9 cellular contexts compared by ENCODE assay signal in genomic region chr2:96549967-96550786, GRCh38. TPM values are rescaled to one million over a fixed set of nuclear protein-coding genes. Genes with fewer than 3 reads are reported as not detected.
DNase-seq lines count a peak whose midpoint lies in the region; ATAC-seq and TF ChIP-seq lines count a peak whose summit lies in the region.
"Had no signal": no experiment of that assay in that cellular context is flagged by ENCODE, and none has a peak within 500 bp of the region (broad histone marks: within the 10 kb centered on the region; RNA-seq: fewer than 3 reads in every experiment).

No MANE protein-coding gene starts in this region.

- no peak overlapping the region for H2AK5ac ChIP-seq in H9 (ENCODE audit: insufficient read length, low read length)

- H4K5ac ChIP-seq in H9 (ENCODE audit: insufficient read length, low read depth, low read length) = no peak overlapping the region

- H3K36me3 Mint-ChIP-seq in H9 (ENCODE audit: insufficient read depth in 1 of 3, low read depth in 3 of 3) = peaks cover 4 to 6% (median 5%) of the 10 kb centered on the region in 3 experiments; a peak in 6 of 7 replicates
- H3K36me3 Mint-ChIP-seq in stimulated activated effector memory CD8-positive, alpha-beta T cell treated with anti-CD3 and anti-CD28 coated beads, Interleukin-12 subunit alpha, Interleukin-12 subunit beta, amount 100 ng/mL, for 72 hours = peaks cover 100% of the 10 kb centered on the region
- peaks cover 0 to 66% (median 7%) of the 10 kb centered on the region in 3 donors for H3K36me3 Mint-ChIP-seq in CD8-positive, alpha-beta memory T cell

- H3K56ac ChIP-seq in H9 (ENCODE audit: insufficient read length, low read depth, low read length) = no peak overlapping the region

- H3K23me2 ChIP-seq in H9 (ENCODE audit: insufficient read length, low read depth, low read length, poor library complexity, severe bottlenecking) = no peaks in the 10 kb centered on the region

- H3K4ac ChIP-seq in H9 (ENCODE audit: low read depth, low read length) = no peak overlapping the region

- WGBS in H9 (ENCODE audit: extremely low coverage, insufficient read length, low lambda C conversion rate) = no CpG with 5 or more reads among the region's 61 CpGs

- H2BK15ac ChIP-seq in H9 (ENCODE audit: low read depth, low read length) = no peak overlapping the region

- no peaks in the 10 kb centered on the region for H4K20me1 ChIP-seq in H9 (ENCODE audit: control insufficient read depth, insufficient read depth, insufficient read length)

- H2BK20ac ChIP-seq in H9 (ENCODE audit: low read depth, low read length, poor library complexity, severe bottlenecking) = no peak overlapping the region

- H3K9me3 ChIP-seq in H9 (ENCODE audit: control insufficient read depth, low read depth, low read length) (no peaks in the 10 kb centered on the region), RWPE2 (ENCODE audit: severe bottlenecking) (no peaks in the 10 kb centered on the region), cardiac muscle cell (ENCODE audit: low read depth) (no peaks in the 10 kb centered on the region)
- H3K9me3 ChIP-seq in CD8-positive, alpha-beta memory T cell (ENCODE audit: low read length) = no peaks in the 10 kb centered on the region

- H2BK12ac ChIP-seq in H9 (ENCODE audit: insufficient read length, low read depth, low read length) = no peak overlapping the region

- H4K91ac ChIP-seq in H9 (ENCODE audit: insufficient read length, low read depth, low read length) = no peak overlapping the region

- POLR2A ChIA-PET in CD8-positive, alpha-beta memory T cell (lab: Charles Lee) = interaction anchor here (1.2 to 1.3 kb wide), 2 partner anchors 11 to 13 kb away, joined by 3 read pairs; partner anchors contain the start of gene ARID5A

- H3K79me1 ChIP-seq in H9 (ENCODE audit: insufficient read depth, low read depth, low read length, poor library complexity, severe bottlenecking) = no peaks in the 10 kb centered on the region

- DNase-seq in H9 (peak; percentile 90), RWPE2 (ENCODE audit: low spot score) (no peak), cardiac muscle cell (ENCODE audit: low read depth in 1 of 2, low spot score in 1 of 2) (peak in 1 of 2 donors; percentile 32), Kasumi-1 (lab: John Stamatoyannopoulos, UW) (no peak)
- no peak for DNase-seq in stimulated activated effector memory CD8-positive, alpha-beta T cell treated with anti-CD3 and anti-CD28 coated beads, Interleukin-12 subunit alpha, Interleukin-12 subunit beta, amount 100 ng/mL, for 72 hours (ENCODE audit: low spot score in 2 of 2)
- no peak for DNase-seq in CD8-positive, alpha-beta memory T cell
- DNase-seq: activated CD8-positive, alpha-beta memory T cell treated with anti-CD3 and anti-CD28 coated beads for 24 hours; NCI-H526 treated with DMSO at 0.1 percent for 48 hours had no signal

- no peak overlapping the region for H4K8ac ChIP-seq in H9 (replicated peaks; ENCODE audit: insufficient read length, low read depth, low read length)

- H3K4me1 ChIP-seq in H9 (ENCODE audit: insufficient read depth, low read length) (no peaks in the 10 kb centered on the region), RWPE2 (ENCODE audit: insufficient read depth, poor library complexity, severe bottlenecking) (no peaks in the 10 kb centered on the region), cardiac muscle cell (ENCODE audit: low read depth) (no peaks in the 10 kb centered on the region)
- peaks cover 35% of the 10 kb centered on the region for H3K4me1 ChIP-seq in CD8-positive, alpha-beta memory T cell (ENCODE audit: insufficient read depth, low read length)

- H2BK120ac ChIP-seq in H9 (ENCODE audit: low read depth, low read length, poor library complexity, severe bottlenecking) = no peak overlapping the region

- H3K27me3 Mint-ChIP-seq in H9 (ENCODE audit: low read depth) = peaks cover 2% of the 10 kb centered on the region; the same call in 1 of the 2 replicates
- H3K27me3 Mint-ChIP-seq in CD8-positive, alpha-beta memory T cell = no peaks in the 10 kb centered on the region

- H3K4me3 ChIP-seq in RWPE2 (ENCODE audit: severe bottlenecking) = no peak overlapping the region
- no peak overlapping the region for H3K4me3 ChIP-seq in cardiac muscle cell
- H3K4me3 ChIP-seq in CD8-positive, alpha-beta memory T cell (ENCODE audit: low read length) = no peak overlapping the region

- H3K14ac ChIP-seq in H9 (ENCODE audit: insufficient read depth, low read length) = no peak overlapping the region

- no peaks in the 10 kb centered on the region for H3K79me2 ChIP-seq in H9 (ENCODE audit: insufficient read depth, low read length)

- no peaks in the 10 kb centered on the region for H3K27me3 ChIP-seq in H9 (ENCODE audit: insufficient read depth, low read length)
- H3K27me3 ChIP-seq in RWPE2 (ENCODE audit: insufficient read depth, poor library complexity, severe bottlenecking) = no peaks in the 10 kb centered on the region
- no peaks in the 10 kb centered on the region for H3K27me3 ChIP-seq in cardiac muscle cell
- H3K27me3 ChIP-seq in CD8-positive, alpha-beta memory T cell (ENCODE audit: insufficient read depth, low read length, poor library complexity, severe bottlenecking) = no peaks in the 10 kb centered on the region

- no peak overlapping the region for H3K9ac ChIP-seq in H9 (ENCODE audit: extremely low read depth, insufficient read length, low read length)

- no peak overlapping the region for H2BK5ac ChIP-seq in H9 (ENCODE audit: insufficient read length, low read length)

- H3K9me3 Mint-ChIP-seq in H9 = peaks cover 4 to 5% of the 10 kb centered on the region in 2 experiments; a peak in 3 of 5 replicates
- no peaks in the 10 kb centered on the region for H3K9me3 Mint-ChIP-seq in stimulated activated effector memory CD8-positive, alpha-beta T cell treated with anti-CD3 and anti-CD28 coated beads, Interleukin-12 subunit alpha, Interleukin-12 subunit beta, amount 100 ng/mL, for 72 hours
- H3K9me3 Mint-ChIP-seq in CD8-positive, alpha-beta memory T cell = no peaks in the 10 kb centered on the region

- H3K27ac ChIP-seq in H9 (ENCODE audit: insufficient read length, low read depth, low read length) (no peak overlapping the region), RWPE2 (ENCODE audit: poor library complexity, severe bottlenecking) (no peak overlapping the region), cardiac muscle cell (no peak overlapping the region)
- no peak overlapping the region for H3K27ac ChIP-seq in CD8-positive, alpha-beta memory T cell (ENCODE audit: low read depth, low read length)

- H3K36me3 ChIP-seq in RWPE2 (ENCODE audit: low read depth) (no peaks in the 10 kb centered on the region), cardiac muscle cell (no peaks in the 10 kb centered on the region)
- H3K36me3 ChIP-seq in CD8-positive, alpha-beta memory T cell (ENCODE audit: insufficient read depth, low read length) = peaks cover 18% of the 10 kb centered on the region

- H3K4me2 ChIP-seq in H9 (ENCODE audit: insufficient read depth, insufficient read length, low read length) = no peak overlapping the region

- ATAC-seq in RWPE2 (ENCODE audit: low read depth) (no peak; the same call in 2 of the 3 replicates), HG02571 (IDR thresholded peaks at IDR 0.05; ENCODE audit: unreplicated experiment) (no peak)
- ATAC-seq in stimulated activated effector memory CD8-positive, alpha-beta T cell treated with anti-CD3 and anti-CD28 coated beads, Interleukin-12 subunit alpha, Interleukin-12 subunit beta, amount 100 ng/mL, for 72 hours = no peak

- CTCF ChIA-PET in CD8-positive, alpha-beta memory T cell (lab: Charles Lee) = interaction anchor here (1.0 to 8.3 kb wide), 4 partner anchors 11 to 143 kb away, joined by 3 to 117 read pairs (median 4); no protein-coding TSS in a partner anchor

- H2AFZ ChIP-seq in H9 (ENCODE audit: low read length) = no peak overlapping the region

- peaks cover 17 to 25% of the 10 kb centered on the region in 2 experiments for H3K4me1 Mint-ChIP-seq in H9
- peaks cover 64% of the 10 kb centered on the region for H3K4me1 Mint-ChIP-seq in stimulated activated effector memory CD8-positive, alpha-beta T cell treated with anti-CD3 and anti-CD28 coated beads, Interleukin-12 subunit alpha, Interleukin-12 subunit beta, amount 100 ng/mL, for 72 hours
- H3K4me1 Mint-ChIP-seq in CD8-positive, alpha-beta memory T cell = peaks cover 35 to 54% (median 42%) of the 10 kb centered on the region in 3 donors

- peak overlapping the region in 1 of 2 experiments; percentile 54; a peak in 2 of 5 replicates for H3K4me3 Mint-ChIP-seq in H9
- no peak overlapping the region for H3K4me3 Mint-ChIP-seq in stimulated activated effector memory CD8-positive, alpha-beta T cell treated with anti-CD3 and anti-CD28 coated beads, Interleukin-12 subunit alpha, Interleukin-12 subunit beta, amount 100 ng/mL, for 72 hours
- no peak overlapping the region for H3K4me3 Mint-ChIP-seq in CD8-positive, alpha-beta memory T cell

- no peak overlapping the region for H3K18ac ChIP-seq in H9 (ENCODE audit: insufficient read length, low read depth, low read length)

- TF ChIP-seq CTCF in H9 (conservative IDR thresholded peaks at IDR 0.05) = peak; percentile 87
- peak; percentile 69 for TF ChIP-seq CTCF in RWPE2 (IDR thresholded peaks at IDR 0.05; ENCODE audit: poor library complexity, severe bottlenecking)
- TF ChIP-seq CTCF in cardiac muscle cell (IDR thresholded peaks at IDR 0.05; ENCODE audit: low read depth, low read length) = peak; percentile 26

- H3T11ph ChIP-seq in H9 (ENCODE audit: low read length) = no peak overlapping the region

- no peak overlapping the region for H3K23ac ChIP-seq in H9 (ENCODE audit: insufficient read length, low read depth, low read length)

- H3K27ac Mint-ChIP-seq in H9 = 0 out of 7 replicates have a peak overlapping the region, but pooled peaks of 1 of the 3 experiments have one; percentile 48
- peak overlapping the region; percentile 26 for H3K27ac Mint-ChIP-seq in stimulated activated effector memory CD8-positive, alpha-beta T cell treated with anti-CD3 and anti-CD28 coated beads, Interleukin-12 subunit alpha, Interleukin-12 subunit beta, amount 100 ng/mL, for 72 hours
- H3K27ac Mint-ChIP-seq in CD8-positive, alpha-beta memory T cell = peak overlapping the region in 1 of 8 donors; percentile 54

RNA-seq across cellular contexts. Expression of gene ARID5A, which starts 13.6 kb away (rescaled TPM):
- total RNA-seq in H9 (2021) = 3.8 and 4.5 TPM in 2 replicates
- 7.6 and 8.4 TPM in 2 replicates for total RNA-seq in cardiac muscle cell
- 7.8 and 8.3 TPM in 2 replicates for polyA plus RNA-seq in cardiac muscle cell
- total RNA-seq in CD8-positive, alpha-beta memory T cell = 100 to 1,000 TPM; 146 to 147 TPM
- 84.0 TPM for polyA plus RNA-seq in CD8-positive, alpha-beta memory T cell

RNA-seq across cellular contexts. Expression of gene NEURL3, which starts 45.0 kb away (rescaled TPM):
- total RNA-seq in H9 (2021) = not detected in 2 replicates
- total RNA-seq in cardiac muscle cell = not detected in 2 replicates
- not detected in 2 replicates for polyA plus RNA-seq in cardiac muscle cell
- total RNA-seq in CD8-positive, alpha-beta memory T cell = under 1 TPM in 1 of 2 experiments, not detected in 1; 0.22 TPM
- not detected for polyA plus RNA-seq in CD8-positive, alpha-beta memory T cell

Comparison
In these comparisons a context has a peak if more than half of its experiments do, and no peak if none do; other contexts are left out.
1. CTCF ChIP-seq: peak in every context shown above with its lines; median percentile 87 in H9; 69 in RWPE2; 26 in cardiac muscle cell.
2. RNA of gene ARID5A, which starts 13.6 kb away (total RNA-seq): 146 to 147 TPM in CD8-positive, alpha-beta memory T cell; 7.6 to 8.4 TPM in cardiac muscle cell and 3.8 to 4.5 TPM in H9; every median in the first group is over 10 times any median in the second.